33 cellular contexts compared by ENCODE assay signal in the genomic region with DNA sequence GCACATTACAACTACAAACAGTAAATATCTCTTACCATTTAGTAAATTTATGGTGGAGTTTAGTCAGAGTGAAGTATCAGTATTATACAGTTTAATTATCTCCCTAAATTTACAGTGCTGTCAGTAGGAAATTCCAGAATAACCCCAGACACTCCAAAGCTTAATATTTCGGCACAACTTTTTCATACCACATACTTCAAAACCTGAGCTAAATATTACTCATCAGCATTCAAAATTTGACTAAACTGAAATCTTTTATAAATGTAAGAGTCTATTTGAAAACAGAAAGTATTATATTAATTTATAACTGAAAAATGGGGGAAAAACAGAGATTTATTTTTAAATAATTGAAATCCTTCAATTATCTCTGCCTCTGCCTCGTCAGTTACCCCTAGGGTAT.
"Had no signal": no experiment of that assay in that cellular context is flagged by ENCODE, and none has a peak within 500 bp of the region (broad histone marks: within the 10 kb centered on the region; RNA-seq: fewer than 3 reads in every experiment).

No MANE protein-coding gene starts in this region.

- ATAC-seq: effector memory CD8-positive, alpha-beta T cell; gastroesophageal sphincter; left colon; psoas muscle; stimulated activated memory B cell treated with anti-CD40 and anti-IgM and Interleukin-4, amounts not matched to agents 10 μg/mL and 1 μg/mL and 100 μg/mL, for 72 hours; stimulated activated naive CD8-positive, alpha-beta T cell treated with anti-CD3 and anti-CD28 coated beads, Interleukin-15, amount 100 ng/mL, for 72 hours; upper lobe of right lung had no signal

- H3K27ac ChIP-seq: ascending aorta, cardiac muscle cell, gastroesophageal sphincter, parathyroid adenoma, psoas muscle, sigmoid colon, thyroid gland, upper lobe of right lung, WERI-Rb-1 had no signal

- H3K36me3 Mint-ChIP-seq: activated CD4-positive, alpha-beta memory T cell treated with anti-CD3 and anti-CD28 coated beads for 36 hours; activated naive CD4-positive, alpha-beta T cell treated with anti-CD3 and anti-CD28 coated beads, Interleukin-2, amount 10 ng/mL, durations not matched to agents 7 days and 5 days; activated naive CD8-positive, alpha-beta T cell treated with anti-CD3 and anti-CD28 coated beads, Interleukin-2, amount 10 ng/mL, durations not matched to agents 7 days and 5 days; stimulated activated memory B cell treated with anti-CD40 and anti-IgM and Interleukin-4, amounts not matched to agents 10 μg/mL and 1 μg/mL and 100 μg/mL, for 72 hours had no signal

- H2AFZ ChIP-seq: parathyroid adenoma had no signal

- H3K27ac Mint-ChIP-seq: activated CD4-positive, alpha-beta memory T cell treated with anti-CD3 and anti-CD28 coated beads for 36 hours; activated CD4-positive, alpha-beta T cell treated with anti-CD3 and anti-CD28 coated beads, Interleukin-2, amount 10 ng/mL, durations not matched to agents 24 days and 14 days; activated naive CD4-positive, alpha-beta T cell treated with anti-CD3 and anti-CD28 coated beads, Interleukin-2, amount 10 ng/mL, durations not matched to agents 7 days and 5 days; activated naive CD8-positive, alpha-beta T cell treated with anti-CD3 and anti-CD28 coated beads, Interleukin-2, amount 10 ng/mL, durations not matched to agents 7 days and 5 days; activated T-cell treated with anti-CD3 and anti-CD28 coated beads, Interleukin-2, amount 50 U/mL, for 24 hours; brain; effector memory CD8-positive, alpha-beta T cell; immature natural killer cell; stimulated activated memory B cell treated with anti-CD40 and anti-IgM and Interleukin-4, amounts not matched to agents 10 μg/mL and 1 μg/mL and 100 μg/mL, for 72 hours; stimulated activated naive CD8-positive, alpha-beta T cell treated with anti-CD3 and anti-CD28 coated beads, Interleukin-15, amount 100 ng/mL, for 72 hours had no signal

- H3K79me2 ChIP-seq: parathyroid adenoma had no signal

- H3K4me3 Mint-ChIP-seq: activated CD4-positive, alpha-beta memory T cell treated with anti-CD3 and anti-CD28 coated beads for 36 hours; activated CD4-positive, alpha-beta T cell treated with anti-CD3 and anti-CD28 coated beads, Interleukin-2, amount 10 ng/mL, durations not matched to agents 24 days and 14 days; activated naive CD4-positive, alpha-beta T cell treated with anti-CD3 and anti-CD28 coated beads, Interleukin-2, amount 10 ng/mL, durations not matched to agents 7 days and 5 days; activated naive CD8-positive, alpha-beta T cell treated with anti-CD3 and anti-CD28 coated beads, Interleukin-2, amount 10 ng/mL, durations not matched to agents 7 days and 5 days; activated T-cell treated with anti-CD3 and anti-CD28 coated beads, Interleukin-2, amount 50 U/mL, for 24 hours; brain; effector memory CD8-positive, alpha-beta T cell; immature natural killer cell; stimulated activated memory B cell treated with anti-CD40 and anti-IgM and Interleukin-4, amounts not matched to agents 10 μg/mL and 1 μg/mL and 100 μg/mL, for 72 hours; stimulated activated naive CD8-positive, alpha-beta T cell treated with anti-CD3 and anti-CD28 coated beads, Interleukin-15, amount 100 ng/mL, for 72 hours had no signal

- H3K9me3 Mint-ChIP-seq: activated CD4-positive, alpha-beta memory T cell treated with anti-CD3 and anti-CD28 coated beads for 36 hours; activated naive CD4-positive, alpha-beta T cell treated with anti-CD3 and anti-CD28 coated beads, Interleukin-2, amount 10 ng/mL, durations not matched to agents 7 days and 5 days; activated naive CD8-positive, alpha-beta T cell treated with anti-CD3 and anti-CD28 coated beads, Interleukin-2, amount 10 ng/mL, durations not matched to agents 7 days and 5 days; activated T-cell treated with anti-CD3 and anti-CD28 coated beads, Interleukin-2, amount 50 U/mL, for 24 hours; effector memory CD8-positive, alpha-beta T cell; stimulated activated naive CD8-positive, alpha-beta T cell treated with anti-CD3 and anti-CD28 coated beads, Interleukin-15, amount 100 ng/mL, for 72 hours had no signal

- FAIRE-seq: kidney, small intestine had no signal

- H3K36me3 ChIP-seq: ascending aorta, cardiac muscle cell, gastroesophageal sphincter, sigmoid colon, thyroid gland, upper lobe of right lung, WERI-Rb-1 had no signal

- DNase-seq: activated CD4-positive, alpha-beta memory T cell treated with anti-CD3 and anti-CD28 coated beads for 36 hours; activated CD4-positive, alpha-beta T cell treated with anti-CD3 and anti-CD28 coated beads, Interleukin-2, amount 10 ng/mL, durations not matched to agents 24 days and 14 days; activated CD4-positive, CD25-positive, alpha-beta regulatory T cell treated with anti-CD3 and anti-CD28 coated beads, Interleukin-2, amount 50 U/mL, for 72 hours; activated CD8-positive, alpha-beta memory T cell treated with anti-CD3 and anti-CD28 coated beads, Interleukin-2, amount 50 U/mL, for 48 hours; activated gamma-delta T cell; activated naive CD4-positive, alpha-beta T cell treated with anti-CD3 and anti-CD28 coated beads, Interleukin-2, amount 10 ng/mL, durations not matched to agents 7 days and 5 days; activated naive CD8-positive, alpha-beta T cell treated with anti-CD3 and anti-CD28 coated beads, Interleukin-2, amount 10 ng/mL, durations not matched to agents 7 days and 5 days; activated T-cell treated with anti-CD3 and anti-CD28 coated beads, Interleukin-2, amount 50 U/mL, for 24 hours; cortex of kidney; effector memory CD8-positive, alpha-beta T cell; erythroblast; hippocampal formation; immature natural killer cell; kidney; left colon; mammary epithelial cell; occipital lobe; psoas muscle; sigmoid colon; small intestine; stimulated activated CD4-positive, alpha-beta T cell treated with anti-CD3 and anti-CD28 coated beads, Interleukin-4, amount 100 ng/mL, for 4 hours; stimulated activated CD8-positive, alpha-beta memory T cell treated with anti-CD3 and anti-CD28 coated beads, Interleukin-4, amount 100 ng/mL, for 48 hours; stimulated activated naive CD8-positive, alpha-beta T cell treated with anti-CD3 and anti-CD28 coated beads, Interleukin-15, amount 100 ng/mL, for 72 hours; T1000; thyroid gland; upper lobe of right lung; WERI-Rb-1 had no signal

- H3K4me1 Mint-ChIP-seq: activated naive CD4-positive, alpha-beta T cell treated with anti-CD3 and anti-CD28 coated beads, Interleukin-2, amount 10 ng/mL, durations not matched to agents 7 days and 5 days; activated naive CD8-positive, alpha-beta T cell treated with anti-CD3 and anti-CD28 coated beads, Interleukin-2, amount 10 ng/mL, durations not matched to agents 7 days and 5 days; immature natural killer cell; stimulated activated memory B cell treated with anti-CD40 and anti-IgM and Interleukin-4, amounts not matched to agents 10 μg/mL and 1 μg/mL and 100 μg/mL, for 72 hours had no signal

- H3K4me3 ChIP-seq: ascending aorta, cardiac muscle cell, gastroesophageal sphincter, psoas muscle, sigmoid colon, thyroid gland, upper lobe of right lung had no signal

- H3K9me3 ChIP-seq: ascending aorta, gastroesophageal sphincter, psoas muscle, sigmoid colon, thyroid gland, upper lobe of right lung had no signal

- H3K9ac ChIP-seq: parathyroid adenoma had no signal

- H3K27me3 ChIP-seq: ascending aorta, cardiac muscle cell, gastroesophageal sphincter, sigmoid colon, thyroid gland, upper lobe of right lung had no signal

- H3K4me1 ChIP-seq: ascending aorta, psoas muscle, upper lobe of right lung had no signal
